In genomic region chr4:17595471-17596005, GRCh38 we compare ENCODE assay signal across 10 cellular contexts. TPM values are rescaled to one million over a fixed set of nuclear protein-coding genes. Genes with fewer than 3 reads are reported as not detected.
DNase-seq lines count a peak whose midpoint lies in the region; ATAC-seq and TF ChIP-seq lines count a peak whose summit lies in the region.
"Had no signal": no experiment of that assay in that cellular context is flagged by ENCODE, and none has a peak within 500 bp of the region (broad histone marks: within the 10 kb centered on the region; RNA-seq: fewer than 3 reads in every experiment).

No MANE protein-coding gene starts in this region.

- no peak overlapping the region for H3K27ac ChIP-seq in sigmoid colon

- DNase-seq in mucosa of descending colon (no peak), osteocyte (ENCODE audit: extremely low spot score, unreplicated experiment) (no peak), sigmoid colon (no peak)
- DNase-seq in T-helper 2 cell treated with Interferon-gamma antibody and Interleukin-4, amounts not matched to agents 5 μg/mL and 100 μg/mL, for 36 hours (ENCODE audit: low spot score), result no peak
- DNase-seq: kidney, SHP77 had no signal

- no peaks in the 10 kb centered on the region for H3K27me3 ChIP-seq in sigmoid colon

- H3K4me1 ChIP-seq in mucosa of descending colon (ENCODE audit: low read depth) (no peaks in the 10 kb centered on the region), sigmoid colon (no peaks in the 10 kb centered on the region)

- H3K36me3 ChIP-seq in mucosa of descending colon (ENCODE audit: low read depth) (peaks cover 3% of the 10 kb centered on the region), sigmoid colon (peaks cover 15 to 89% (median 39%) of the 10 kb centered on the region in 4 donors)

- no peaks in the 10 kb centered on the region for H3K9me3 ChIP-seq in mucosa of descending colon
- no peaks in the 10 kb centered on the region for H3K9me3 ChIP-seq in sigmoid colon

- no peaks in the 10 kb centered on the region for H3K9me3 Mint-ChIP-seq in T-helper 2 cell treated with Interferon-gamma antibody and Interleukin-4, amounts not matched to agents 5 μg/mL and 100 μg/mL, for 36 hours
- H3K9me3 Mint-ChIP-seq in osteocyte (ENCODE audit: unreplicated experiment), result no peaks in the 10 kb centered on the region
- H3K9me3 Mint-ChIP-seq: activated T-helper 17 cell treated with anti-CD3 and anti-CD28 coated beads, Interleukin-2, amount 50 U/mL, for 72 hours had no signal

- 72 to 89% methylated on average over 6 of the region's 6 CpGs for WGBS in sigmoid colon, 2 donors

- H3K27me3 Mint-ChIP-seq in T-helper 2 cell treated with Interferon-gamma antibody and Interleukin-4, amounts not matched to agents 5 μg/mL and 100 μg/mL, for 36 hours (ENCODE audit: low read depth), result no peaks in the 10 kb centered on the region
- no peaks in the 10 kb centered on the region for H3K27me3 Mint-ChIP-seq in osteocyte (ENCODE audit: unreplicated experiment)
- H3K27me3 Mint-ChIP-seq: activated T-helper 17 cell treated with anti-CD3 and anti-CD28 coated beads, Interleukin-2, amount 50 U/mL, for 72 hours had no signal

- H3K4me3 Mint-ChIP-seq in T-helper 2 cell treated with Interferon-gamma antibody and Interleukin-4, amounts not matched to agents 5 μg/mL and 100 μg/mL, for 36 hours, result no peak overlapping the region
- no peak overlapping the region for H3K4me3 Mint-ChIP-seq in osteocyte (ENCODE audit: unreplicated experiment)
- H3K4me3 Mint-ChIP-seq: activated T-helper 17 cell treated with anti-CD3 and anti-CD28 coated beads, Interleukin-2, amount 50 U/mL, for 72 hours had no signal

- peaks cover 54% of the 10 kb centered on the region for H3K36me3 Mint-ChIP-seq in T-helper 2 cell treated with Interferon-gamma antibody and Interleukin-4, amounts not matched to agents 5 μg/mL and 100 μg/mL, for 36 hours (ENCODE audit: low read depth)
- peaks cover 31% of the 10 kb centered on the region for H3K36me3 Mint-ChIP-seq in osteocyte (ENCODE audit: unreplicated experiment)

- H3K4me3 ChIP-seq in mucosa of descending colon (no peak overlapping the region), sigmoid colon (no peak overlapping the region)

- TF ChIP-seq EP300 in sigmoid colon (IDR thresholded peaks at IDR 0.05), result no peak

- intact Hi-C loops in mucosa of descending colon (cut with DNase I, micrococcal nuclease), result no loop called here
- intact Hi-C loops in sigmoid colon (cut with DNase I), result no loop called here

- H3K27ac Mint-ChIP-seq in T-helper 2 cell treated with Interferon-gamma antibody and Interleukin-4, amounts not matched to agents 5 μg/mL and 100 μg/mL, for 36 hours, result no peak overlapping the region
- H3K27ac Mint-ChIP-seq in osteocyte (ENCODE audit: unreplicated experiment), result no peak overlapping the region
- H3K27ac Mint-ChIP-seq: activated T-helper 17 cell treated with anti-CD3 and anti-CD28 coated beads, Interleukin-2, amount 50 U/mL, for 72 hours had no signal

- TF ChIP-seq CTCF in mucosa of descending colon (IDR thresholded peaks at IDR 0.05) (no peak), osteocyte (IDR thresholded peaks at IDR 0.05) (no peak), sigmoid colon (IDR thresholded peaks at IDR 0.05) (no peak)

- peaks cover 6% of the 10 kb centered on the region for H3K4me1 Mint-ChIP-seq in T-helper 2 cell treated with Interferon-gamma antibody and Interleukin-4, amounts not matched to agents 5 μg/mL and 100 μg/mL, for 36 hours (ENCODE audit: low read depth)
- H3K4me1 Mint-ChIP-seq in osteocyte (ENCODE audit: unreplicated experiment), result no peaks in the 10 kb centered on the region

- TF ChIP-seq POLR2A in sigmoid colon (IDR thresholded peaks at IDR 0.05), result no peak

- peak; percentile 94 for ATAC-seq in GM18909 (IDR thresholded peaks at IDR 0.05; ENCODE audit: poor library complexity, unreplicated experiment)
- peak; percentile 89 for ATAC-seq in HG02588 (IDR thresholded peaks at IDR 0.05; ENCODE audit: unreplicated experiment)
- ATAC-seq in HG03558 (IDR thresholded peaks at IDR 0.05; ENCODE audit: extremely low read depth, unreplicated experiment), result peak; percentile 86
- ATAC-seq in mucosa of descending colon, result peak; percentile 42
- ATAC-seq: activated T-helper 17 cell treated with anti-CD3 and anti-CD28 coated beads, Interleukin-2, amount 50 U/mL, for 72 hours had no signal

RNA-seq across cellular contexts. Expression of gene LAP3, which starts 18.5 kb away (rescaled TPM):
- total RNA-seq in mucosa of descending colon (100 to 1,000 TPM in 1 of 3 donors, 10 to 100 TPM in 2; 55.6 to 112 (median 66.2) TPM), osteocyte (44.0 and 44.1 TPM in 2 replicates), sigmoid colon (10 to 100 TPM; 37.1 to 69.9 (median 51.3) TPM)
- 100 to 1,000 TPM in 1 of 3 donors, 10 to 100 TPM in 2; 55.3 to 126 (median 70.1) TPM for polyA plus RNA-seq in sigmoid colon

RNA-seq across cellular contexts. Expression of gene MED28, which starts 18.9 kb away (rescaled TPM):
- 10 to 100 TPM; 35.3 to 55.6 (median 37.5) TPM for total RNA-seq in mucosa of descending colon
- total RNA-seq in osteocyte, result 45.8 and 46.2 TPM in 2 replicates
- 10 to 100 TPM; 17.1 to 24.0 (median 18.7) TPM for total RNA-seq in sigmoid colon
- polyA plus RNA-seq in sigmoid colon, result 10 to 100 TPM in 1 of 3 donors, 1 to 10 TPM in 2; 8.4 to 15.2 (median 9.2) TPM

Comparison
In these comparisons a context has a peak if more than half of its experiments do, and no peak if none do; other contexts are left out.
1. ATAC-seq: peak in every context shown above with its lines; median percentile 94 in GM18909; 89 in HG02588; 86 in HG03558; 42 in mucosa of descending colon.